In the genomic region with DNA sequence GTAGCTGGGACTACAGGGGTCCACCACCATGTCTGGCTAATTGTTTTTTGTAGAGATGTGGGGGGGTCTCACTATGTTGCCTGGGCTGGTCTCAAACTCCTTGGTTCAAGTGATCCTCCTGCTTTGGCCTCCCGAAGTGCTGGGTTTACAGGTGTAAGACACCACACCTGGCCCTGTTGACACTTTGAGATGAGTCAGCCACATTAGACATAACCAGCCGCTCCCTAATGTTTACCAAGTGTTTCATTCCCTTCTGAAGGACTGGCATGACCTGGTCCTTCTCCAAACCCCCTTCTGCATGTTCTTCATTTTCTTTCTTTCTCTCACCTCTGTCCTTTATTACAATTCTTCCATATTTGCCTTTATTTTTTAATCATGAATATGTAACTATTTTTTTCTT, we compare ENCODE assay signal across 26 cellular contexts.
DNase-seq lines count a peak whose midpoint lies in the region; ATAC-seq, FAIRE-seq and TF ChIP-seq lines count a peak whose summit lies in the region.
"Had no signal": no experiment of that assay in that cellular context is flagged by ENCODE, and none has a peak within 500 bp of the region (broad histone marks: within the 10 kb centered on the region; RNA-seq: fewer than 3 reads in every experiment).

No MANE protein-coding gene starts in this region.

- CTCF ChIA-PET in HepG2 (lab: Yijun Ruan, JAX; ENCODE audit: low intra/inter-chr PET ratio, low total read pairs) (no interaction called here), PC-9 (lab: Charles Lee) (no interaction called here)
- CTCF ChIA-PET in activated CD4-positive, alpha-beta memory T cell treated with anti-CD3 and anti-CD28 coated beads, Interleukin-2, amount 10 ng/mL, durations not matched to agents 7 days and 5 days (lab: Charles Lee) = no interaction called here

- no peaks in the 10 kb centered on the region for H3K9me2 ChIP-seq in PC-9 (ENCODE audit: insufficient read depth)

- H3F3A ChIP-seq in PC-9 (ENCODE audit: insufficient read depth, low read depth) = no peaks in the 10 kb centered on the region

- no peaks in the 10 kb centered on the region for H3K9me3 ChIP-seq in HepG2 (ENCODE audit: low read length)
- no peaks in the 10 kb centered on the region for H3K9me3 ChIP-seq in right lobe of liver
- no peaks in the 10 kb centered on the region for H3K9me3 ChIP-seq in PC-9 (ENCODE audit: insufficient read depth, low read depth)
- H3K9me3 ChIP-seq in small intestine (ENCODE audit: control insufficient read depth, low read depth) = no peaks in the 10 kb centered on the region
- H3K9me3 ChIP-seq in ascending aorta = no peaks in the 10 kb centered on the region
- H3K9me3 ChIP-seq: A549, BE2C, Peyer's patch, SJSA1 had no signal

- TF ChIP-seq POLR2A in HepG2 (IDR thresholded peaks at IDR 0.05; ENCODE audit: insufficient read depth in 1 of 2, low read depth in 2 of 2, low read length in 2 of 2) (no peak), right lobe of liver (IDR thresholded peaks at IDR 0.05) (no peak), erythroblast (IDR thresholded peaks at IDR 0.05; ENCODE audit: low read length) (no peak)

- intact Hi-C loops in HepG2 (cut with micrococcal nuclease; ENCODE audit: unreplicated experiment) (no loop called here), right lobe of liver (cut with DNase I) (no loop called here), PC-9 (cut with micrococcal nuclease; ENCODE audit: unreplicated experiment) (no loop called here), ascending aorta (cut with DNase I) (no loop called here)

- no peaks in the 10 kb centered on the region for H3K27me3 Mint-ChIP-seq in activated CD4-positive, alpha-beta memory T cell treated with anti-CD3 and anti-CD28 coated beads, Interleukin-2, amount 10 ng/mL, durations not matched to agents 7 days and 5 days

- H3K27me3 ChIP-seq in HepG2 (ENCODE audit: control insufficient read depth in 1 of 2, insufficient read depth in 2 of 2, low read length in 2 of 2) (no peaks in the 10 kb centered on the region), right lobe of liver (no peaks in the 10 kb centered on the region), PC-9 (ENCODE audit: insufficient read depth, low read depth) (no peaks in the 10 kb centered on the region), small intestine (ENCODE audit: control insufficient read depth in 2 of 2, insufficient read depth in 2 of 2, low read length in 2 of 2) (no peaks in the 10 kb centered on the region), ascending aorta (no peaks in the 10 kb centered on the region)
- H3K27me3 ChIP-seq: BE2C, Peyer's patch, SJSA1 had no signal

- H3K9me3 Mint-ChIP-seq in activated CD4-positive, alpha-beta memory T cell treated with anti-CD3 and anti-CD28 coated beads, Interleukin-2, amount 10 ng/mL, durations not matched to agents 7 days and 5 days = no peaks in the 10 kb centered on the region

- H3K79me2 ChIP-seq in HepG2 (ENCODE audit: insufficient read depth, low read length) = no peaks in the 10 kb centered on the region
- no peaks in the 10 kb centered on the region for H3K79me2 ChIP-seq in PC-9 (ENCODE audit: low read depth)

- H2AFZ ChIP-seq in HepG2 (ENCODE audit: low read length) (no peak overlapping the region), PC-9 (no peak overlapping the region)

- 95% methylated on average over 2 of the region's 2 CpGs for WGBS in HepG2 (ENCODE audit: low lambda C conversion rate)
- WGBS in right lobe of liver (ENCODE audit: insufficient coverage, low coverage, low lambda C conversion rate, missing lambda C conversion rate) = no CpG with 5 or more reads among the region's 2 CpGs
- 70 to 79% (median 73%) methylated on average over 2 of the region's 2 CpGs for WGBS in small intestine, 3 donors

- H3K4me3 Mint-ChIP-seq in activated CD4-positive, alpha-beta memory T cell treated with anti-CD3 and anti-CD28 coated beads, Interleukin-2, amount 10 ng/mL, durations not matched to agents 7 days and 5 days = no peak overlapping the region

- H3K36me3 ChIP-seq in HepG2 (replicated peaks in 1 of 2; ENCODE audit: control insufficient read depth in 1 of 2, insufficient read depth in 2 of 2, low read length in 2 of 2) (no peaks in the 10 kb centered on the region), right lobe of liver (no peaks in the 10 kb centered on the region), PC-9 (ENCODE audit: low read depth) (no peaks in the 10 kb centered on the region), small intestine (ENCODE audit: control insufficient read depth in 2 of 2, insufficient read depth in 2 of 2, low read length in 2 of 2) (no peaks in the 10 kb centered on the region), ascending aorta (no peaks in the 10 kb centered on the region)
- H3K36me3 ChIP-seq: BE2C, Peyer's patch, SJSA1 had no signal

- H3K4me3 ChIP-seq in HepG2 (replicated peaks in 1 of 3; ENCODE audit: insufficient read depth in 1 of 3, low read depth in 2 of 3, low read length in 3 of 3) = no peak overlapping the region
- no peak overlapping the region for H3K4me3 ChIP-seq in right lobe of liver
- no peak overlapping the region for H3K4me3 ChIP-seq in PC-9
- H3K4me3 ChIP-seq in small intestine (ENCODE audit: low read depth in 1 of 2, low read length in 2 of 2) = no peak overlapping the region
- H3K4me3 ChIP-seq in ascending aorta = no peak overlapping the region
- H3K4me3 ChIP-seq: A549, Peyer's patch, SJSA1 had no signal

- H3K4me2 ChIP-seq in HepG2 (ENCODE audit: low read depth, low read length) (no peak overlapping the region), PC-9 (no peak overlapping the region)
- H3K4me2 ChIP-seq: A549, KMS-11 had no signal

- in situ Hi-C loops in HepG2 (cut with HindIII; ENCODE audit: extremely low pct_ligation_motif_present, low pct_unique_long_range_greater_than_20kb) = no loop called here

- H3K27ac Mint-ChIP-seq in activated CD4-positive, alpha-beta memory T cell treated with anti-CD3 and anti-CD28 coated beads, Interleukin-2, amount 10 ng/mL, durations not matched to agents 7 days and 5 days = no peak overlapping the region

- H3K36me3 Mint-ChIP-seq in activated CD4-positive, alpha-beta memory T cell treated with anti-CD3 and anti-CD28 coated beads, Interleukin-2, amount 10 ng/mL, durations not matched to agents 7 days and 5 days (ENCODE audit: low read depth) = no peaks in the 10 kb centered on the region

- H3K4me1 Mint-ChIP-seq in activated CD4-positive, alpha-beta memory T cell treated with anti-CD3 and anti-CD28 coated beads, Interleukin-2, amount 10 ng/mL, durations not matched to agents 7 days and 5 days = peaks cover 15% of the 10 kb centered on the region

- H3K9ac ChIP-seq in HepG2 (ENCODE audit: insufficient read depth, low read depth, low read length) = no peak overlapping the region
- H3K9ac ChIP-seq: KMS-11 had no signal

- TF ChIP-seq EP300 in HepG2 (IDR thresholded peaks at IDR 0.05; ENCODE audit: low read depth in 2 of 2, low read length in 2 of 2) (no peak), HepG2 (CRISPR knock-in tag; IDR thresholded peaks at IDR 0.05; ENCODE audit: borderline replicate concordance) (no peak)

- H3K4me1 ChIP-seq in HepG2 (ENCODE audit: insufficient read depth, low read length) = no peaks in the 10 kb centered on the region
- no peaks in the 10 kb centered on the region for H3K4me1 ChIP-seq in right lobe of liver
- H3K4me1 ChIP-seq in PC-9 (replicated peaks; ENCODE audit: insufficient read depth) = no peaks in the 10 kb centered on the region
- H3K4me1 ChIP-seq in small intestine (ENCODE audit: control insufficient read depth in 2 of 2, insufficient read depth in 1 of 2, low read depth in 1 of 2, low read length in 1 of 2) = no peaks in the 10 kb centered on the region
- no peaks in the 10 kb centered on the region for H3K4me1 ChIP-seq in ascending aorta
- H3K4me1 ChIP-seq: Peyer's patch, SJSA1 had no signal

- DNase-seq in HepG2 (ENCODE audit: low spot score) (no peak), right lobe of liver (no peak), PC-9 (peak; percentile 5 to 48), erythroblast (lab: John Stamatoyannopoulos, UW) (peak; percentile 10 to 40), small intestine (peak; percentile 7), ascending aorta (ENCODE audit: low spot score in 2 of 2) (no peak)
- no peak for DNase-seq in activated CD4-positive, alpha-beta memory T cell treated with anti-CD3 and anti-CD28 coated beads, Interleukin-2, amount 10 ng/mL, durations not matched to agents 7 days and 5 days
- DNase-seq: BE2C; COR-L47; GOT3; HCEC 1CT; IMR-90; MV-4-11; NCI-H1694 treated with DMSO at 0.1 percent for 48 hours; NCI-H2107; NCI-H446 treated with DMSO at 0.1 percent for 48 hours; NK-92 treated with Interleukin-12 subunit alpha and Interleukin-12 subunit beta, amount 100 ng/mL, for 24 hours; Peyer's patch had no signal

- H4K20me1 ChIP-seq in HepG2 (ENCODE audit: insufficient read depth, low read length) (no peaks in the 10 kb centered on the region), PC-9 (ENCODE audit: insufficient read depth) (no peaks in the 10 kb centered on the region)

- TF ChIP-seq RAD21 in HepG2 (CRISPR knock-in tag; IDR thresholded peaks at IDR 0.05) = no peak

- TF ChIP-seq CTCF in HepG2 (CRISPR knock-in tag; IDR thresholded peaks at IDR 0.05) (no peak), right lobe of liver (IDR thresholded peaks at IDR 0.05) (no peak), PC-9 (conservative IDR thresholded peaks at IDR 0.05) (no peak), ascending aorta (IDR thresholded peaks at IDR 0.05) (no peak)

- ATAC-seq in HepG2 (no peak), right lobe of liver (no peak), GM18861 (IDR thresholded peaks at IDR 0.05; ENCODE audit: unreplicated experiment) (no peak)
- ATAC-seq: A549, Right ventricle myocardium inferior had no signal

- POLR2A ChIA-PET in HepG2 (lab: Yijun Ruan, JAX) = interaction anchor here (1.1 kb wide), 1 partner anchor 185 kb away, joined by 3 read pairs; no protein-coding TSS in a partner anchor
- POLR2A ChIA-PET in PC-9 (lab: Charles Lee; ENCODE audit: unreplicated experiment) = no interaction called here
- POLR2A ChIA-PET in activated CD4-positive, alpha-beta memory T cell treated with anti-CD3 and anti-CD28 coated beads, Interleukin-2, amount 10 ng/mL, durations not matched to agents 7 days and 5 days (lab: Charles Lee) = no interaction called here

- no TSS peak for BruUV-seq in HepG2 (replicated peaks; lab: Mats Ljungman, UMichigan)
- no TSS peak for BruUV-seq in PC-9 (replicated peaks; lab: Mats Ljungman, UMichigan)

- FAIRE-seq in HepG2 (lab: Jason Lieb, UNC) (no peak), small intestine (lab: Jason Lieb, UNC) (no peak)
- FAIRE-seq: A549, G401.6, GM12892, HTR-8/SVneo had no signal

- H3K27ac ChIP-seq in HepG2 (ENCODE audit: extremely low read length, insufficient read depth, low read length) = no peak overlapping the region
- no peak overlapping the region for H3K27ac ChIP-seq in right lobe of liver
- H3K27ac ChIP-seq in PC-9 = no peak overlapping the region
- no peak overlapping the region for H3K27ac ChIP-seq in small intestine (ENCODE audit: low read depth in 1 of 2, low read length in 1 of 2)
- H3K27ac ChIP-seq in ascending aorta = no peak overlapping the region
- H3K27ac ChIP-seq: A549, KMS-11, Peyer's patch, SJSA1 had no signal

TF ChIP-seq in HepG2, 621 proteins besides CTCF, POLR2A, EP300 and RAD21 (continues in another document):
- TF ChIP-seq ZNF180 (CRISPR knock-in tag; IDR thresholded peaks at IDR 0.05; ENCODE audit: borderline replicate concordance, low read depth) = no peak
- no peak for TF ChIP-seq MATR3 (CRISPR knock-in tag; IDR thresholded peaks at IDR 0.05)
- TF ChIP-seq ZNF138 (CRISPR knock-in tag; IDR thresholded peaks at IDR 0.05; ENCODE audit: low read depth) = no peak

Comparison
In these comparisons a context has a peak if more than half of its experiments do, and no peak if none do; other contexts are left out.
1. DNase-seq: peak in PC-9 (2 of 2), erythroblast (2 of 2) and small intestine (single experiment); none in HepG2 (single experiment), right lobe of liver (0 of 3), activated CD4-positive, alpha-beta memory T cell treated with anti-CD3 and anti-CD28 coated beads, Interleukin-2, amount 10 ng/mL, durations not matched to agents 7 days and 5 days (single experiment) and ascending aorta (0 of 2).